Comparison of ENCODE assay signal across 32 cellular contexts in the genomic region with DNA sequence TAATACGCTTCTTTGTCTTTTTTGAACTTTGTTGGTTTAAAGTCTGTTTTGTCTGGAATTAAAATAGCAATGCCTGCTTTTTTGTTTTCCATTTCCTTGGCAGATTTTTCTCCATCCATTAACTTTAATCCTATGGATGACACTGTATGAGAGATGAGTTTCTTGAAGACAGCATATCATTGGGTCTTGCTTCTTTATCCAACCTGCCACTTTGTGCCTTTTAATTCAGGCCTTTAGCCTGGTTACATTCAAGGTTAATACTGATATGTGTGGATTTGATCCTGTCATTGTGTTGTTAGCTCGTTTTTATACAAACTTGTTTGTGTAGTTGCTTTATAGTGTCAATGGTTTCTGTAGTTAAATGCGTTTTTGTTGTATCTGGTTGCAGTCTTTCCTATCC.
"Had no signal": no experiment of that assay in that cellular context is flagged by ENCODE, and none has a peak within 500 bp of the region (broad histone marks: within the 10 kb centered on the region; RNA-seq: fewer than 3 reads in every experiment).

No MANE protein-coding gene starts in this region.

- FAIRE-seq: astrocyte, bronchial epithelial cell had no signal

- H3K27ac ChIP-seq: adrenal gland, ascending aorta, body of pancreas, brain microvascular endothelial cell, breast epithelium, cardiac muscle cell had no signal

- H3K9me3 ChIP-seq: adrenal gland had no signal

- DNase-seq: activated effector memory CD4-positive, alpha-beta T cell treated with anti-CD3 and anti-CD28 coated beads, Interleukin-2, amount 50 U/mL, for 16 hours; activated effector memory CD4-positive, alpha-beta T cell treated with Interleukin-2 at 50 U/mL for 16 hours; activated gamma-delta T cell; activated gamma-delta T cell treated with Interleukin-2 at 50 U/mL for 16 hours; activated naive CD4-positive, alpha-beta T cell; activated naive CD4-positive, alpha-beta T cell treated with anti-CD3 and anti-CD28 coated beads for 36 hours; activated naive CD4-positive, alpha-beta T cell treated with anti-CD3 and anti-CD28 coated beads, Interleukin-2, amount 10 ng/mL, durations not matched to agents 7 days and 5 days; activated naive CD4-positive, alpha-beta T cell treated with anti-CD3 and anti-CD28 coated beads, Interleukin-2, amount 50 U/mL, for 16 hours; activated naive CD4-positive, alpha-beta T cell treated with Interleukin-2 at 50 U/mL for 16 hours; activated naive CD8-positive, alpha-beta T cell treated with anti-CD3 and anti-CD28 coated beads for 36 hours; activated naive CD8-positive, alpha-beta T cell treated with anti-CD3 and anti-CD28 coated beads, Interleukin-2, amount 10 ng/mL, durations not matched to agents 7 days and 5 days; activated naive CD8-positive, alpha-beta T cell treated with anti-CD3 and anti-CD28 coated beads, Interleukin-2, amount 50 U/mL, for 24 hours; activated T-cell treated with anti-CD3 and anti-CD28 coated beads, Interleukin-2, amount 50 U/mL, for 4 hours; activated T-cell treated with anti-CD3 and anti-CD28 coated beads, Interleukin-2, amount 50 U/mL, for 48 hours; activated T-cell treated with anti-CD3 and anti-CD28 coated beads, Interleukin-2, amount 50 U/mL, for 72 hours; adrenal gland; amniotic stem cell; amygdala; anterior cingulate cortex; aorta; body of pancreas; brain microvascular endothelial cell; caudate nucleus; central memory CD4-positive, alpha-beta T cell; cerebellar nuclear complex had no signal

- H3K36me3 ChIP-seq: adrenal gland, ascending aorta, brain microvascular endothelial cell, cardiac muscle cell had no signal

- H3K4me3 ChIP-seq: adrenal gland, ascending aorta, body of pancreas, breast epithelium, cardiac muscle cell had no signal

- H3K4me1 ChIP-seq: adrenal gland, ascending aorta, body of pancreas, breast epithelium had no signal

- ATAC-seq: activated naive CD4-positive, alpha-beta T cell treated with anti-CD3 and anti-CD28 coated beads, Interleukin-2, amount 50 U/mL, for 72 hours; activated naive CD8-positive, alpha-beta T cell treated with anti-CD3 and anti-CD28 coated beads, Interleukin-2, amount 50 U/mL, for 24 hours; activated T-cell treated with anti-CD3 and anti-CD28 coated beads, Interleukin-2, amount 50 U/mL, for 4 hours; activated T-cell treated with anti-CD3 and anti-CD28 coated beads, Interleukin-2, amount 50 U/mL, for 72 hours; activated T-helper 17 cell treated with anti-CD3 and anti-CD28 coated beads, Interleukin-2, amount 50 U/mL, for 72 hours; body of pancreas had no signal
